In genomic region chr6:22732186-22732970, GRCh38 we compare ENCODE assay signal across 20 cellular contexts.
"Had no signal": no experiment of that assay in that cellular context is flagged by ENCODE, and none has a peak within 500 bp of the region (broad histone marks: within the 10 kb centered on the region; RNA-seq: fewer than 3 reads in every experiment).

No MANE protein-coding gene starts in this region.

- ATAC-seq: activated CD8-positive, alpha-beta T cell treated with anti-CD3 and anti-CD28 coated beads, Interleukin-2, amount 10 ng/mL, durations not matched to agents 7 days and 5 days; effector memory CD8-positive, alpha-beta T cell; naive thymus-derived CD8-positive, alpha-beta T cell; stimulated activated naive B cell treated with anti-CD40 and anti-IgM and Interleukin-4, amounts not matched to agents 10 μg/mL and 1 μg/mL and 100 μg/mL, for 72 hours; WTC11 had no signal

- H3K4me1 ChIP-seq: breast epithelium, transverse colon had no signal

- H3K27ac ChIP-seq: breast epithelium, epithelial cell of prostate, transverse colon had no signal

- H3K9me3 ChIP-seq: breast epithelium, transverse colon had no signal

- H3K27me3 ChIP-seq: breast epithelium, transverse colon had no signal

- H3K4me3 ChIP-seq: breast epithelium, lung, transverse colon had no signal

- H3K36me3 ChIP-seq: breast epithelium, transverse colon had no signal

- DNase-seq: activated CD4-positive, alpha-beta T cell treated with anti-CD3 and anti-CD28 coated beads for 4 hours; activated CD8-positive, alpha-beta memory T cell treated with anti-CD3 and anti-CD28 coated beads, Interleukin-2, amount 50 U/mL, for 4 hours; activated CD8-positive, alpha-beta T cell treated with anti-CD3 and anti-CD28 coated beads, Interleukin-2, amount 10 ng/mL, durations not matched to agents 7 days and 5 days; activated gamma-delta T cell; activated T-cell treated with anti-CD3 and anti-CD28 coated beads, Interleukin-2, amount 50 U/mL, for 48 hours; amygdala; cerebellar nuclear complex; dermis blood vessel endothelial cell; effector memory CD8-positive, alpha-beta T cell; islet precursor cell; naive thymus-derived CD8-positive, alpha-beta T cell; occipital lobe; stimulated activated naive B cell treated with anti-CD40 and anti-IgM and Interleukin-4, amounts not matched to agents 10 μg/mL and 1 μg/mL and 100 μg/mL, for 72 hours; T-helper 2 cell; transverse colon had no signal

- FAIRE-seq: TTC549 had no signal
